Comparison of ENCODE assay signal across 9 cellular contexts in genomic region chr14:69713127-69713800, GRCh38. TPM values are rescaled to one million over a fixed set of nuclear protein-coding genes. Genes with fewer than 3 reads are reported as not detected.
DNase-seq lines count a peak whose midpoint lies in the region; ATAC-seq, FAIRE-seq and TF ChIP-seq lines count a peak whose summit lies in the region.
"Had no signal": no experiment of that assay in that cellular context is flagged by ENCODE, and none has a peak within 500 bp of the region (broad histone marks: within the 10 kb centered on the region; RNA-seq: fewer than 3 reads in every experiment).

No MANE protein-coding gene starts in this region.

- H3K27ac ChIP-seq in epithelial cell of prostate (peak overlapping the region; percentile 97), small intestine (ENCODE audit: low read depth in 1 of 2, low read length in 1 of 2) (peak overlapping the region; percentile 46 to 76)

- no peak for TF ChIP-seq RAD21 in Ishikawa (IDR thresholded peaks at IDR 0.05; ENCODE audit: low read depth)

- H3K4me1 ChIP-seq in small intestine (ENCODE audit: control insufficient read depth in 2 of 2, insufficient read depth in 1 of 2, low read depth in 1 of 2, low read length in 1 of 2) = peaks cover 0 to 22% of the 10 kb centered on the region in 2 donors

- no peak for FAIRE-seq in small intestine (lab: Jason Lieb, UNC)
- FAIRE-seq: endometrium had no signal

- WGBS in small intestine, 3 donors = 49 to 72% (median 54%) methylated on average over 4 of the region's 4 CpGs

- DNase-seq in NCI-H69 (lab: John Stamatoyannopoulos, UW) = peak; percentile 98
- no peak for DNase-seq in epithelial cell of prostate (ENCODE audit: low read depth, low spot score)
- DNase-seq in small intestine = peak; percentile 56
- no peak for DNase-seq in Kasumi-1 (lab: John Stamatoyannopoulos, UW)
- no peak for DNase-seq in medulla oblongata (ENCODE audit: extremely low spot score)

- no peaks in the 10 kb centered on the region for H3K27me3 ChIP-seq in small intestine (ENCODE audit: control insufficient read depth in 2 of 2, insufficient read depth in 2 of 2, low read length in 2 of 2)

- no peaks in the 10 kb centered on the region for H3K9me3 ChIP-seq in small intestine (ENCODE audit: control insufficient read depth, low read depth)

- H3K36me3 ChIP-seq in small intestine (ENCODE audit: control insufficient read depth in 2 of 2, insufficient read depth in 2 of 2, low read length in 2 of 2) = peaks cover 7 to 12% of the 10 kb centered on the region in 2 donors

- no peak for TF ChIP-seq EP300 in Ishikawa (IDR thresholded peaks at IDR 0.05; ENCODE audit: borderline replicate concordance)

- H3K4me3 ChIP-seq in small intestine (ENCODE audit: low read depth in 1 of 2, low read length in 2 of 2) = no peak overlapping the region

- ATAC-seq in GM18498 (IDR thresholded peaks at IDR 0.05; ENCODE audit: unreplicated experiment) (no peak), GM19351 (IDR thresholded peaks at IDR 0.05; ENCODE audit: unreplicated experiment) (no peak)

TF ChIP-seq in Ishikawa, 13 proteins besides CTCF, POLR2A, EP300 and RAD21:
- TF ChIP-seq TEAD4 (IDR thresholded peaks at IDR 0.05) = no peak
- TF ChIP-seq TCF12 (IDR thresholded peaks at IDR 0.05; ENCODE audit: low read depth) = peak; percentile 41; the same call in 1 of the 2 replicates
- TF ChIP-seq MAX (IDR thresholded peaks at IDR 0.05) = peak; percentile 37
- no peak for TF ChIP-seq FOXM1 (IDR thresholded peaks at IDR 0.05; ENCODE audit: borderline replicate concordance, low read depth)

RNA-seq across cellular contexts. Expression of gene SRSF5, which starts 53.7 kb away (rescaled TPM):
- polyA plus RNA-seq in small intestine = 100 to 1,000 TPM; 216 to 250 (median 249) TPM

Comparison
In these comparisons a context has a peak if more than half of its experiments do, and no peak if none do; other contexts are left out.
1. DNase-seq: peak in NCI-H69 (single experiment) and small intestine (single experiment); none in epithelial cell of prostate (single experiment), Kasumi-1 (0 of 2) and medulla oblongata (single experiment).